Comparison of ENCODE assay signal across 21 cellular contexts in the genomic region with DNA sequence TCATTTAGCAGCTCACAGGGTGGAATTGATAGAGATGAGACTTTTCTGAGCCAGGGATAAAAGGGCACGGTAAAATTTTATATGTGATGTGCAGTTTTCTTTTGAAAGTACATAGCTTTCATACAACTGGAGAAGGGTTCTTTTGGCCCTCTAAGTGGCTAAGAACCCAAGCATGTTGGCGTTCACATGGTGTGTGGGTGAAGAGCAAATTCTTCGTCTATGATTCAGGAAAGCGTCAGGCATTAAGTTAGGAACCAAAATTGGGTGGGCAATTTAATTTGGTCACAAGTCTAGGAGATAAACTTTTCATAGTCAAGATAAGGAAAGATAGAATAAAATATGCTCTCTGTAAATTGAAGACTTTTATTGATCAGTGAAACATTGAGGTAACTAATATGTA.
DNase-seq lines count a peak whose midpoint lies in the region; FAIRE-seq and TF ChIP-seq lines count a peak whose summit lies in the region.
"Had no signal": no experiment of that assay in that cellular context is flagged by ENCODE, and none has a peak within 500 bp of the region (broad histone marks: within the 10 kb centered on the region; RNA-seq: fewer than 3 reads in every experiment).

No MANE protein-coding gene starts in this region.

- no peaks in the 10 kb centered on the region for H3K27me3 Mint-ChIP-seq in astrocyte (ENCODE audit: low read depth, unreplicated experiment)
- peaks cover 0 to 1% (median 0%) of the 10 kb centered on the region in 3 donors for H3K27me3 Mint-ChIP-seq in immature natural killer cell (ENCODE audit: low read depth in 3 of 3)
- H3K27me3 Mint-ChIP-seq: CD4-positive, alpha-beta T cell had no signal

- peaks cover 24% of the 10 kb centered on the region for H3F3A ChIP-seq in GM23248 (ENCODE audit: insufficient read depth)

- H3K9ac ChIP-seq in GM23248 (no peak overlapping the region), astrocyte (ENCODE audit: low read length) (no peak overlapping the region)

- H3K4me3 Mint-ChIP-seq in astrocyte (ENCODE audit: unreplicated experiment) (peak overlapping the region; percentile 40), immature natural killer cell (no peak overlapping the region)
- H3K4me3 Mint-ChIP-seq: CD4-positive, alpha-beta T cell; HFFc6 had no signal

- H3K4me2 ChIP-seq in GM23248 (ENCODE audit: unreplicated experiment) (no peak overlapping the region), astrocyte (ENCODE audit: low read length) (no peak overlapping the region), osteoblast (ENCODE audit: insufficient read depth, low read length) (no peak overlapping the region)
- H3K4me2 ChIP-seq: A549 had no signal

- no peaks in the 10 kb centered on the region for H4K20me1 ChIP-seq in GM23248 (ENCODE audit: insufficient read depth)
- no peaks in the 10 kb centered on the region for H4K20me1 ChIP-seq in astrocyte (ENCODE audit: insufficient read depth, low read length)
- no peaks in the 10 kb centered on the region for H4K20me1 ChIP-seq in osteoblast (ENCODE audit: insufficient read depth, low read length)

- FAIRE-seq in astrocyte (lab: Jason Lieb, UNC) (no peak), RCC 7860 (lab: Jason Lieb, UNC) (no peak)
- FAIRE-seq: A549, GM12891, HTR-8/SVneo, K562 had no signal

- H3K4me3 ChIP-seq in GM23248 (no peak overlapping the region), astrocyte (ENCODE audit: insufficient read depth, low read depth, low read length) (no peak overlapping the region), osteoblast (ENCODE audit: insufficient read depth, low read length) (no peak overlapping the region)
- H3K4me3 ChIP-seq: A549, K562 had no signal

- H3K9me3 ChIP-seq in GM23248 (ENCODE audit: low read depth) (no peaks in the 10 kb centered on the region), astrocyte (ENCODE audit: insufficient read depth, low read depth, low read length) (peaks cover 5% of the 10 kb centered on the region), osteoblast (ENCODE audit: low read depth, low read length) (peaks cover 3% of the 10 kb centered on the region)

- no peak overlapping the region for H3K27ac ChIP-seq in GM23248
- no peak overlapping the region for H3K27ac ChIP-seq in astrocyte (ENCODE audit: low read depth, low read length)
- H3K27ac ChIP-seq in osteoblast (ENCODE audit: low read depth, low read length) = no peak overlapping the region
- H3K27ac ChIP-seq: A549, C4-2B had no signal

- no peak overlapping the region for H2AFZ ChIP-seq in GM23248
- H2AFZ ChIP-seq in astrocyte (ENCODE audit: low read depth, low read length) = no peak overlapping the region
- no peak overlapping the region for H2AFZ ChIP-seq in osteoblast (ENCODE audit: low read length)

- no peaks in the 10 kb centered on the region for H3K27me3 ChIP-seq in GM23248 (replicated peaks; ENCODE audit: insufficient read depth)
- H3K27me3 ChIP-seq in astrocyte (ENCODE audit: insufficient read depth, low read length) = no peaks in the 10 kb centered on the region
- H3K27me3 ChIP-seq in osteoblast (ENCODE audit: insufficient read depth, low read length) = no peaks in the 10 kb centered on the region

- no peak for TF ChIP-seq CTCF in astrocyte (IDR thresholded peaks at IDR 0.05; ENCODE audit: insufficient read depth, low read depth, low read length)
- TF ChIP-seq CTCF in osteoblast (IDR thresholded peaks at IDR 0.05; ENCODE audit: extremely low read depth, low read depth, low read length) = no peak

- no peaks in the 10 kb centered on the region for H3K9me2 ChIP-seq in GM23248 (ENCODE audit: insufficient read depth)

- peaks cover 22% of the 10 kb centered on the region for H3K4me1 ChIP-seq in GM23248 (ENCODE audit: insufficient read depth)
- H3K4me1 ChIP-seq in astrocyte (ENCODE audit: insufficient read depth, low read length) = peaks cover 4% of the 10 kb centered on the region
- peaks cover 17% of the 10 kb centered on the region for H3K4me1 ChIP-seq in osteoblast (ENCODE audit: insufficient read depth, low read length)

- H3K4me1 Mint-ChIP-seq in astrocyte (ENCODE audit: low read depth, unreplicated experiment) (peaks cover 19% of the 10 kb centered on the region), immature natural killer cell (peaks cover 15 to 35% of the 10 kb centered on the region in 2 donors)

- DNase-seq in GM23248 (peak; percentile 16), astrocyte (ENCODE audit: low read depth) (peak; percentile 75), immature natural killer cell (no peak), osteoblast (ENCODE audit: insufficient read length, low spot score, missing footprints) (peak; percentile 36), RCC 7860 (ENCODE audit: low spot score) (no peak), NCI-H187 (lab: John Stamatoyannopoulos, UW) (no peak), GM19238 (ENCODE audit: insufficient read length, low spot score) (no peak)
- no peak for DNase-seq in stimulated activated CD8-positive, alpha-beta memory T cell treated with anti-CD3 and anti-CD28 coated beads, Interleukin-4, amount 100 ng/mL, for 48 hours
- DNase-seq: AML-193; CD4-positive, alpha-beta T cell; DMS153; DMS79 treated with DMSO at 0.1 percent for 48 hours; GOT3; H7; HFFc6; IMR-90 had no signal

- H3K27ac Mint-ChIP-seq in astrocyte (ENCODE audit: unreplicated experiment) (no peak overlapping the region), immature natural killer cell (peak overlapping the region in 4 of 6 donors; percentile 5 to 74 (median 42))
- H3K27ac Mint-ChIP-seq: CD4-positive, alpha-beta T cell; HFFc6 had no signal

- in situ Hi-C loops in GM23248 (cut with MboI) = no loop called here

- H3K36me3 ChIP-seq in GM23248 (ENCODE audit: low read depth) = peaks cover 48% of the 10 kb centered on the region
- H3K36me3 ChIP-seq in astrocyte (ENCODE audit: insufficient read depth, low read length) = peaks cover 22% of the 10 kb centered on the region
- peaks cover 58% of the 10 kb centered on the region for H3K36me3 ChIP-seq in osteoblast (ENCODE audit: insufficient read depth, low read length)

- H3K36me3 Mint-ChIP-seq in astrocyte (ENCODE audit: low read depth, unreplicated experiment) = peaks cover 49% of the 10 kb centered on the region
- peaks cover 43 to 67% (median 50%) of the 10 kb centered on the region in 3 donors for H3K36me3 Mint-ChIP-seq in immature natural killer cell

- H3K9me3 Mint-ChIP-seq in astrocyte (ENCODE audit: unreplicated experiment) = peaks cover 17% of the 10 kb centered on the region
- no peaks in the 10 kb centered on the region for H3K9me3 Mint-ChIP-seq in immature natural killer cell
- H3K9me3 Mint-ChIP-seq: CD4-positive, alpha-beta T cell had no signal

- WGBS in GM23248 (ENCODE audit: low coverage in 1 of 2, low lambda C conversion rate in 2 of 2, missing lambda C conversion rate in 2 of 2), 2 experiments = 89 to 92% methylated on average over 4 of the region's 4 CpGs

- H3K79me2 ChIP-seq in GM23248 (ENCODE audit: insufficient read depth) = 0 out of 2 replicates have a peak, but pooled peaks cover 8% of the 10 kb centered on the region
- no peaks in the 10 kb centered on the region for H3K79me2 ChIP-seq in astrocyte (ENCODE audit: insufficient read depth, low read length)
- H3K79me2 ChIP-seq in osteoblast (ENCODE audit: insufficient read depth, low read length) = peaks cover 3% of the 10 kb centered on the region

Comparison
In these comparisons a context has a peak if more than half of its experiments do, and no peak if none do; other contexts are left out.
1. DNase-seq: peak in GM23248 (single experiment), astrocyte (single experiment) and osteoblast (single experiment); none in immature natural killer cell (0 of 3), stimulated activated CD8-positive, alpha-beta memory T cell treated with anti-CD3 and anti-CD28 coated beads, Interleukin-4, amount 100 ng/mL, for 48 hours (single experiment), RCC 7860 (single experiment), NCI-H187 (0 of 2) and GM19238 (single experiment).